In the genomic region with DNA sequence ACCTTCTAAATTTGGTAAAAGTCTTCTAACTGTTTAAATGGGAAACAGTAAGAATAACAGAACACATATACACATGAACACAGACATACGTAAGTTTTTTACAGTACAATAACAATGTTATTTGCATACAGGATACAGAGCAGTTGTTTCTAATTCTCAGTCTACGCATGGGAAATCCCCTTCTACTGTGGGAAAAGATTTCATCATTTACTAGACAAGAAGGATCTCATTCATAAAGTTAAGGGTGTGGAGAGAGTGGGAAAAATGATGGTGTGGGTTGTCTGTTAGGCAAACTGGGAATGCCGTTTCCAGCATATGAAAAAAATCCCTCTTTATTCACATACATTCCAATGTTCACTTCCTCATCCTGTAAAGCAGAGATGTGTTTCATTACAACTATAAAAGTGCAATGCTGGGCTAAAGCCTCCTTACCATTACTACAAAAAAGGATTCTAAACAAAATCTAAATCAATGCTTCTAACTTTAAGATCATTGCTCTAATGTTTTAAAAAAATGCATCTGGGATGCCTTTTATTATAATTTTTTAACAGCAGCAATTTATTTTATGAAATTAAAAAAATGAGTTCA, we compare ENCODE assay signal across 8 cellular contexts.
A peak's percentile ranks its signal among the peaks of the same experiment; 100 is the strongest.
DNase-seq lines count a peak whose midpoint lies in the region; ATAC-seq, FAIRE-seq and TF ChIP-seq lines count a peak whose summit lies in the region.

No MANE protein-coding gene starts in this region.

- no peaks in the 10 kb centered on the region for H3K79me2 ChIP-seq in GM12878 (ENCODE audit: control insufficient read depth, insufficient read depth, low read length)

- POLR2A ChIA-PET in GM12878 (lab: Charles Lee) = no interaction called here

- peaks cover 3% of the 10 kb centered on the region for H3K4me1 ChIP-seq in left ventricle myocardium inferior
- peaks cover 6% of the 10 kb centered on the region; the same call in 1 of the 2 replicates for H3K4me1 ChIP-seq in GM12878 (ENCODE audit: control insufficient read depth, insufficient read depth, low read length)
- H3K4me1 ChIP-seq in endodermal cell (ENCODE audit: control insufficient read depth, insufficient read depth, low read length) = peaks cover 5% of the 10 kb centered on the region

- WGBS in GM12878 (ENCODE audit: insufficient coverage, insufficient replicate concordance, low lambda C conversion rate, missing lambda C conversion rate) = 0% methylated on average over 3 of the region's 3 CpGs
- WGBS in endodermal cell (ENCODE audit: insufficient coverage in 1 of 2, insufficient read length in 1 of 2), 2 experiments = 98 to 100% methylated on average over 1 to 3 of the region's 3 CpGs

- no peaks in the 10 kb centered on the region for H3K36me3 Mint-ChIP-seq in endodermal cell (ENCODE audit: low read depth)

- FAIRE-seq in GM12878 (lab: Jason Lieb, UNC) = no peak

- H3K9ac ChIP-seq in GM12878 (ENCODE audit: control insufficient read depth, insufficient read depth, low read length) (no peak overlapping the region), endodermal cell (ENCODE audit: extremely low read depth, low read length, poor library complexity, severe bottlenecking) (no peak overlapping the region)

- H3K4me1 Mint-ChIP-seq in stimulated activated naive CD8-positive, alpha-beta T cell treated with anti-CD3 and anti-CD28 coated beads, Interleukin-15, amount 100 ng/mL, for 72 hours = peaks cover 14% of the 10 kb centered on the region
- H3K4me1 Mint-ChIP-seq in endodermal cell = peaks cover 9% of the 10 kb centered on the region

- H3K4me2 ChIP-seq in GM12878 (ENCODE audit: control insufficient read depth, insufficient read depth) = peak overlapping the region; percentile 54

- H3K27me3 Mint-ChIP-seq in stimulated activated naive CD8-positive, alpha-beta T cell treated with anti-CD3 and anti-CD28 coated beads, Interleukin-15, amount 100 ng/mL, for 72 hours = peaks cover 7% of the 10 kb centered on the region
- H3K27me3 Mint-ChIP-seq in endodermal cell (ENCODE audit: insufficient read depth) = peaks cover 45% of the 10 kb centered on the region

- no peak for TF ChIP-seq EP300 in GM12878 (IDR thresholded peaks at IDR 0.05; ENCODE audit: borderline replicate concordance in 1 of 2, control insufficient read depth in 1 of 2, low read depth in 2 of 2, low read length in 2 of 2)

- peak overlapping the region in 1 of 2 donors; percentile 55 for H3K4me3 Mint-ChIP-seq in stimulated activated naive CD8-positive, alpha-beta T cell treated with anti-CD3 and anti-CD28 coated beads, Interleukin-15, amount 100 ng/mL, for 72 hours
- H3K4me3 Mint-ChIP-seq in endodermal cell = no peak overlapping the region

- TF ChIP-seq CTCF in left ventricle myocardium inferior (IDR thresholded peaks at IDR 0.05; ENCODE audit: borderline replicate concordance) = no peak
- TF ChIP-seq CTCF in GM12878 (IDR thresholded peaks at IDR 0.05 in 2 of 3, conservative IDR thresholded peaks at IDR 0.05 in 1 of 3; ENCODE audit: control insufficient read depth in 2 of 3, extremely low read depth in 1 of 3, insufficient read depth in 1 of 3, low read depth in 3 of 3, low read length in 3 of 3) = no peak
- TF ChIP-seq CTCF in endodermal cell (conservative IDR thresholded peaks at IDR 0.05) = no peak

- SMC1A ChIA-PET in GM12878 (lab: Charles Lee; ENCODE audit: uncharacterized antibody, unreplicated experiment) = no interaction called here

- no peak overlapping the region for H3K4me3 ChIP-seq in left ventricle myocardium inferior
- no peak overlapping the region for H3K4me3 ChIP-seq in GM12878
- no peak overlapping the region for H3K4me3 ChIP-seq in endodermal cell (ENCODE audit: low read length)

- DNase-seq in Right ventricle myocardium superior (no peak), left ventricle myocardium inferior (no peak), GM12878 (ENCODE audit: low read depth, low spot score) (peak; percentile 46), endodermal cell (no peak), NCI-H1930 (lab: John Stamatoyannopoulos, UW) (no peak)
- DNase-seq in stimulated activated naive CD8-positive, alpha-beta T cell treated with anti-CD3 and anti-CD28 coated beads, Interleukin-15, amount 100 ng/mL, for 72 hours = no peak
- DNase-seq in stimulated activated CD4-positive, alpha-beta T cell treated with anti-CD3 and anti-CD28 coated beads, Interleukin-4, amount 100 ng/mL, for 4 hours = no peak

- BruUV-seq in GM12878 (replicated peaks; lab: Mats Ljungman, UMichigan) = no TSS peak

- no peaks in the 10 kb centered on the region for H3K9me3 ChIP-seq in left ventricle myocardium inferior (replicated peaks)
- H3K9me3 ChIP-seq in GM12878 (replicated peaks; ENCODE audit: control insufficient read depth, insufficient read depth, low read length) = no peaks in the 10 kb centered on the region
- H3K9me3 ChIP-seq in endodermal cell (ENCODE audit: control insufficient read depth, low read length) = no peaks in the 10 kb centered on the region

- H3K27ac Mint-ChIP-seq in stimulated activated naive CD8-positive, alpha-beta T cell treated with anti-CD3 and anti-CD28 coated beads, Interleukin-15, amount 100 ng/mL, for 72 hours = peak overlapping the region; percentile 81 to 89
- H3K27ac Mint-ChIP-seq in endodermal cell = no peak overlapping the region

- H3K27ac ChIP-seq in left ventricle myocardium inferior (replicated peaks) (no peak overlapping the region), GM12878 (ENCODE audit: control insufficient read depth, insufficient read depth) (no peak overlapping the region), endodermal cell (ENCODE audit: low read depth, low read length) (no peak overlapping the region)

- no peaks in the 10 kb centered on the region for H3K9me3 Mint-ChIP-seq in stimulated activated naive CD8-positive, alpha-beta T cell treated with anti-CD3 and anti-CD28 coated beads, Interleukin-15, amount 100 ng/mL, for 72 hours
- H3K9me3 Mint-ChIP-seq in endodermal cell = no peaks in the 10 kb centered on the region

- peaks cover 5% of the 10 kb centered on the region for H3K27me3 ChIP-seq in left ventricle myocardium inferior (ENCODE audit: low read depth)
- no peaks in the 10 kb centered on the region for H3K27me3 ChIP-seq in GM12878 (replicated peaks in 1 of 2; ENCODE audit: control insufficient read depth in 2 of 2, insufficient read depth in 2 of 2, low read length in 1 of 2)
- H3K27me3 ChIP-seq in endodermal cell (ENCODE audit: control insufficient read depth, insufficient read depth, low read length, poor library complexity, severe bottlenecking) = no peaks in the 10 kb centered on the region

- TF ChIP-seq RAD21 in GM12878 (IDR thresholded peaks at IDR 0.05; ENCODE audit: insufficient read depth, low read depth, low read length) = no peak

- ATAC-seq in Right ventricle myocardium superior (ENCODE audit: poor library complexity) (peak; percentile 64), HG03060 (IDR thresholded peaks at IDR 0.05; ENCODE audit: low read depth, unreplicated experiment) (peak; percentile 88), GM12878 (peak; percentile 93)
- peak; percentile 93 for ATAC-seq in stimulated activated naive CD8-positive, alpha-beta T cell treated with anti-CD3 and anti-CD28 coated beads, Interleukin-15, amount 100 ng/mL, for 72 hours

- CTCF ChIA-PET in GM12878 (lab: Yijun Ruan, JAX) = no interaction called here

- H4K20me1 ChIP-seq in GM12878 (ENCODE audit: control insufficient read depth, insufficient read depth) = no peaks in the 10 kb centered on the region

- H3K36me3 ChIP-seq in left ventricle myocardium inferior (no peaks in the 10 kb centered on the region), GM12878 (ENCODE audit: control insufficient read depth in 2 of 2, insufficient read depth in 2 of 2, low read length in 1 of 2) (no peaks in the 10 kb centered on the region), endodermal cell (ENCODE audit: control insufficient read depth, insufficient read depth, low read length) (no peaks in the 10 kb centered on the region)

- no peak for TF ChIP-seq POLR2A in GM12878 (IDR thresholded peaks at IDR 0.05; ENCODE audit: low read depth, low read length)

- H2AFZ ChIP-seq in GM12878 (ENCODE audit: control insufficient read depth, low read depth, low read length) = no peak overlapping the region; the same call in none of the 2 replicates

- in situ Hi-C loops in GM12878 (cut with MboI) = no loop called here

- intact Hi-C loops in Right ventricle myocardium superior (cut with DNase I) = no loop called here
- intact Hi-C loops in left ventricle myocardium inferior (cut with micrococcal nuclease) = no loop called here
- intact Hi-C loops in GM12878 (cut with micrococcal nuclease; ENCODE audit: unreplicated experiment) = no loop called here

- RAD21 ChIA-PET in GM12878 (lab: Charles Lee; ENCODE audit: unreplicated experiment) = no interaction called here

TF ChIP-seq in GM12878, 131 proteins besides CTCF, POLR2A, EP300 and RAD21 (continues in another document):
- no peak for TF ChIP-seq TAF1 (IDR thresholded peaks at IDR 0.05; ENCODE audit: borderline replicate concordance, low read depth, low read length)
- TF ChIP-seq CHD1 (IDR thresholded peaks at IDR 0.05; ENCODE audit: low read depth, low read length) = no peak
- 0 out of 2 replicates have a peak, but pooled peaks have one; percentile 32 for TF ChIP-seq CREM (IDR thresholded peaks at IDR 0.05; ENCODE audit: low read depth)
- TF ChIP-seq, protein P1, sequence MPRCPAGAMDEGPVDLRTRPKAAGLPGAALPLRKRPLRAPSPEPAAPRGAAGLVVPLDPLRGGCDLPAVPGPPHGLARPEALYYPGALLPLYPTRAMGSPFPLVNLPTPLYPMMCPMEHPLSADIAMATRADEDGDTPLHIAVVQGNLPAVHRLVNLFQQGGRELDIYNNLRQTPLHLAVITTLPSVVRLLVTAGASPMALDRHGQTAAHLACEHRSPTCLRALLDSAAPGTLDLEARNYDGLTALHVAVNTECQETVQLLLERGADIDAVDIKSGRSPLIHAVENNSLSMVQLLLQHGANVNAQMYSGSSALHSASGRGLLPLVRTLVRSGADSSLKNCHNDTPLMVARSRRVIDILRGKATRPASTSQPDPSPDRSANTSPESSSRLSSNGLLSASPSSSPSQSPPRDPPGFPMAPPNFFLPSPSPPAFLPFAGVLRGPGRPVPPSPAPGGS (IDR thresholded peaks at IDR 0.05; ENCODE audit: borderline replicate concordance, insufficient read depth, low read depth, low read length, poor library complexity, severe bottlenecking) = peak; percentile 50
- peak; percentile 74; the same call in 2 of the 3 replicates for TF ChIP-seq POU2F2 (IDR thresholded peaks at IDR 0.05; ENCODE audit: borderline replicate concordance, low read depth, low read length)
- peak; percentile 47 for TF ChIP-seq RELA (IDR thresholded peaks at IDR 0.05; ENCODE audit: borderline replicate concordance, partially characterized antibody)
- TF ChIP-seq NBN (IDR thresholded peaks at IDR 0.05) = 0 out of 2 replicates have a peak, but pooled peaks have one; percentile 30
- peak; percentile 67 for TF ChIP-seq ATF7 (IDR thresholded peaks at IDR 0.05; ENCODE audit: low read depth)
